ENCODE assay signal across 23 cellular contexts in genomic region chr14:96903444-96904023, GRCh38.
"Had no signal": no experiment of that assay in that cellular context is flagged by ENCODE, and none has a peak within 500 bp of the region (broad histone marks: within the 10 kb centered on the region; RNA-seq: fewer than 3 reads in every experiment).

No MANE protein-coding gene starts in this region.

- H3K27ac Mint-ChIP-seq: activated CD4-positive, alpha-beta memory T cell treated with anti-CD3 and anti-CD28 coated beads for 36 hours; activated CD4-positive, alpha-beta T cell treated with anti-CD3 and anti-CD28 coated beads, Interleukin-2, amount 10 ng/mL, durations not matched to agents 7 days and 5 days; activated naive CD4-positive, alpha-beta T cell treated with anti-CD3 and anti-CD28 coated beads, Interleukin-2, amount 50 U/mL, for 72 hours; activated naive CD8-positive, alpha-beta T cell treated with anti-CD3 and anti-CD28 coated beads, Interleukin-2, amount 50 U/mL, for 24 hours; brain had no signal

- H3K4me1 Mint-ChIP-seq: activated CD4-positive, alpha-beta T cell treated with anti-CD3 and anti-CD28 coated beads, Interleukin-2, amount 10 ng/mL, durations not matched to agents 7 days and 5 days; activated naive CD8-positive, alpha-beta T cell treated with anti-CD3 and anti-CD28 coated beads, Interleukin-2, amount 50 U/mL, for 24 hours; central memory CD8-positive, alpha-beta T cell had no signal

- H3K4me3 ChIP-seq: MG63 had no signal

- H3K4me3 Mint-ChIP-seq: activated CD4-positive, alpha-beta memory T cell treated with anti-CD3 and anti-CD28 coated beads for 36 hours; activated CD4-positive, alpha-beta T cell treated with anti-CD3 and anti-CD28 coated beads, Interleukin-2, amount 10 ng/mL, durations not matched to agents 7 days and 5 days; activated naive CD8-positive, alpha-beta T cell treated with anti-CD3 and anti-CD28 coated beads, Interleukin-2, amount 50 U/mL, for 24 hours; activated T-cell treated with anti-CD3 and anti-CD28 coated beads, Interleukin-2, amount 50 U/mL, for 4 hours; brain; central memory CD8-positive, alpha-beta T cell had no signal

- ATAC-seq: activated naive CD4-positive, alpha-beta T cell treated with anti-CD3 and anti-CD28 coated beads, Interleukin-2, amount 50 U/mL, for 72 hours; activated naive CD8-positive, alpha-beta T cell treated with anti-CD3 and anti-CD28 coated beads, Interleukin-2, amount 50 U/mL, for 24 hours; activated T-cell treated with anti-CD3 and anti-CD28 coated beads, Interleukin-2, amount 50 U/mL, for 4 hours had no signal

- H3K27me3 ChIP-seq: MG63 had no signal

- H3K27ac ChIP-seq: VCaP had no signal

- H3K9me3 ChIP-seq: MG63 had no signal

- H3K36me3 ChIP-seq: MG63 had no signal

- H3K27me3 Mint-ChIP-seq: activated CD4-positive, alpha-beta memory T cell treated with anti-CD3 and anti-CD28 coated beads for 36 hours; activated CD4-positive, alpha-beta T cell treated with anti-CD3 and anti-CD28 coated beads, Interleukin-2, amount 10 ng/mL, durations not matched to agents 7 days and 5 days; activated naive CD8-positive, alpha-beta T cell treated with anti-CD3 and anti-CD28 coated beads, Interleukin-2, amount 50 U/mL, for 24 hours; brain; central memory CD8-positive, alpha-beta T cell had no signal

- DNase-seq: activated CD4-positive, alpha-beta memory T cell treated with anti-CD3 and anti-CD28 coated beads for 36 hours; activated CD4-positive, alpha-beta T cell treated with anti-CD3 and anti-CD28 coated beads, Interleukin-2, amount 10 ng/mL, durations not matched to agents 7 days and 5 days; activated CD4-positive, CD25-positive, alpha-beta regulatory T cell; activated CD8-positive, alpha-beta memory T cell treated with anti-CD3 and anti-CD28 coated beads for 24 hours; activated effector memory CD4-positive, alpha-beta T cell treated with anti-CD3 and anti-CD28 coated beads, Interleukin-2, amount 50 U/mL, for 16 hours; activated naive CD4-positive, alpha-beta T cell treated with Interleukin-2 at 50 U/mL for 16 hours; activated naive CD8-positive, alpha-beta T cell treated with anti-CD3 and anti-CD28 coated beads, Interleukin-2, amount 50 U/mL, for 24 hours; activated T-cell treated with anti-CD3 and anti-CD28 coated beads, Interleukin-2, amount 50 U/mL, for 4 hours; amygdala; MG63; NCI-H1092 treated with DMSO at 0.1 percent for 48 hours; NCI-H1436; NCI-H1694 treated with DMSO at 0.1 percent for 48 hours; NCI-H2029 treated with DMSO at 0.1 percent for 48 hours; NCI-H510A; NCI-H526 treated with DMSO at 0.1 percent for 48 hours; SIG-M5; T-helper 2 cell; T1000 had no signal
